8 cellular contexts compared by ENCODE assay signal in the genomic region with DNA sequence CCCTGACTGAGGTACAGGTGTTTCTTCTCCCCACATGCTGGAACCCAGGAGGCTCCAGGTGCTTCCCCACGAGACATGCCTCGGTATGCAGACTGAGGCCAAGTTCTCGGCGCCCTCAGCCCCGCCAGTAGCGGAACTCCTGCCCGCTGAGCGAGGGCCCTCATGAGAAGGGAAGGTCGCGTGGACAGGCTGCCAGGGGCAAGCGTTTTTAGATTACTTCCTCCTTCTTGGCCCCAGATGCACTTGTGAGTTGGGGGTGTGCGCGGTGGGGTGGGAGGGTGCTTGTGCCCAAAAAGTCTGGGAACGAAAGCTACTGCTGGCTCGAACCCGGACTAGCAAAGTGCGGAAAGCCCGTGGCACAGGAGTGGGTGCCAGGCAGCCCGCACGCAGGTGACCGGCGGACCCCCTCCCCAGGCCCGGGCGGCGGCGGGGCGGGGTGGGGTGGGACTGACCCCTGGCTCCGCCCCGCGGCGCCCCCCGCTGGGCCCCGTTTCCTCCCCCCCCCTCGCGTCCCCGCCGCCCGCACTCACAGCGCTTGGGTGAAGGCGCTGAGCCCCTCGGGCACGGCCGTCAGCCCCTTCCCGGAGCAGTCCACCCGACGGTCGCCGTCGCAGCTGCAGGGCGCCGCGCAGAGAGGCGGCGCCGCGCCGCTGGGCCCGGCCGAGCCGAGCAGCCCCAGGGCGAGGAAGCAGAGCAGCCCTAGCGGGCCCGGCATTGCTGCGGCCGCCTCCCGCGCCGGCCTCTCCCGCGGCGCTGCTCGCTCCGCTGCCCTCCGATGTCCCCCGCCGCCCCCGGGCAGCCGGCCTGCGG. TPM values are rescaled to one million over a fixed set of nuclear protein-coding genes. Genes with fewer than 3 reads are reported as not detected.
DNase-seq lines count a peak whose midpoint lies in the region; ATAC-seq and TF ChIP-seq lines count a peak whose summit lies in the region.

No MANE protein-coding gene starts in this region.

- peak; percentile 47 for ATAC-seq in HG02798 (IDR thresholded peaks at IDR 0.05; ENCODE audit: poor library complexity, unreplicated experiment)
- peak; percentile 34 to 47 for ATAC-seq in right cardiac atrium

- DNase-seq in activated effector memory CD4-positive, alpha-beta T cell treated with anti-CD3 and anti-CD28 coated beads, Interleukin-2, amount 50 U/mL, for 16 hours = peak; percentile 64
- no peak for DNase-seq in activated effector memory CD4-positive, alpha-beta T cell treated with Interleukin-2 at 50 U/mL for 16 hours
- DNase-seq in NOMO-1 treated with DMSO at 0.1 percent for 48 hours (lab: John Stamatoyannopoulos, UW; ENCODE audit: unreplicated experiment) = peak; percentile 28
- DNase-seq in amygdala (lab: John Stamatoyannopoulos, UW) = peak in 35 of 56 donors; percentile 10 to 56 (median 39)
- DNase-seq in right cardiac atrium = peak; percentile 50 to 81 (median 77)
- DNase-seq in prostate gland (ENCODE audit: low spot score) = peak; percentile 35
- no peak for DNase-seq in KG1 (lab: John Stamatoyannopoulos, UW)

- WGBS in right cardiac atrium = 1% methylated on average over 79 of the region's 79 CpGs
- under 1% methylated on average over 44 of the region's 79 CpGs for WGBS in prostate gland

- no peak for TF ChIP-seq POLR2A in prostate gland (IDR thresholded peaks at IDR 0.05)

- H3K4me1 ChIP-seq in right cardiac atrium (ENCODE audit: control insufficient read depth, insufficient read depth, low read length) (peaks cover 3% of the 10 kb centered on the region), prostate gland (replicated peaks) (peaks cover 8% of the 10 kb centered on the region)

- H3K4me3 ChIP-seq in right cardiac atrium (ENCODE audit: low read length) = peak overlapping the region; percentile 78
- H3K4me3 ChIP-seq in prostate gland = peak overlapping the region; percentile 85 to 96

- H3K27ac ChIP-seq in right cardiac atrium (ENCODE audit: low read length) = peak overlapping the region; percentile 89
- H3K27ac ChIP-seq in prostate gland = peak overlapping the region; percentile 82 to 94

- intact Hi-C loops in right cardiac atrium (cut with DNase I) = no loop called here
- intact Hi-C loops in prostate gland (cut with DNase I) = loop anchor here (10.0 kb wide), 1 partner anchor 107 kb away; a partner anchor contains a TSS

- no peak for TF ChIP-seq CTCF in prostate gland (IDR thresholded peaks at IDR 0.05)

- no peaks in the 10 kb centered on the region for H3K9me3 ChIP-seq in right cardiac atrium (ENCODE audit: control insufficient read depth, low read length)
- no peaks in the 10 kb centered on the region for H3K9me3 ChIP-seq in prostate gland

- no peaks in the 10 kb centered on the region for H3K36me3 ChIP-seq in prostate gland

- H3K27me3 ChIP-seq in right cardiac atrium (ENCODE audit: control insufficient read depth, insufficient read depth) = no peaks in the 10 kb centered on the region
- no peaks in the 10 kb centered on the region for H3K27me3 ChIP-seq in prostate gland (replicated peaks; ENCODE audit: insufficient read depth)

RNA-seq across cellular contexts. Expression of a gene that starts 0.8 kb away (rescaled TPM):
- total RNA-seq in right cardiac atrium (10 to 100 TPM; 41.0 to 50.6 (median 42.9) TPM), prostate gland (10 to 100 TPM; 49.2 to 97.2 TPM)
- 16.0 TPM for polyA plus RNA-seq in right cardiac atrium

RNA-seq across cellular contexts. Expression of a gene that starts 34.8 kb away (rescaled TPM):
- total RNA-seq in right cardiac atrium (10 to 100 TPM; 18.0 to 25.2 (median 19.8) TPM), prostate gland (10 to 100 TPM; 30.0 to 48.7 TPM)
- polyA plus RNA-seq in right cardiac atrium = 7.6 TPM

Comparison
In these comparisons a context has a peak if more than half of its experiments do, and no peak if none do; other contexts are left out.
1. DNase-seq: peak in activated effector memory CD4-positive, alpha-beta T cell treated with anti-CD3 and anti-CD28 coated beads, Interleukin-2, amount 50 U/mL, for 16 hours (single experiment), NOMO-1 treated with DMSO at 0.1 percent for 48 hours (single experiment), amygdala (35 of 56), right cardiac atrium (3 of 3) and prostate gland (single experiment); none in activated effector memory CD4-positive, alpha-beta T cell treated with Interleukin-2 at 50 U/mL for 16 hours (single experiment) and KG1 (single experiment).